1 cellular context compared by ENCODE assay signal in the genomic region with DNA sequence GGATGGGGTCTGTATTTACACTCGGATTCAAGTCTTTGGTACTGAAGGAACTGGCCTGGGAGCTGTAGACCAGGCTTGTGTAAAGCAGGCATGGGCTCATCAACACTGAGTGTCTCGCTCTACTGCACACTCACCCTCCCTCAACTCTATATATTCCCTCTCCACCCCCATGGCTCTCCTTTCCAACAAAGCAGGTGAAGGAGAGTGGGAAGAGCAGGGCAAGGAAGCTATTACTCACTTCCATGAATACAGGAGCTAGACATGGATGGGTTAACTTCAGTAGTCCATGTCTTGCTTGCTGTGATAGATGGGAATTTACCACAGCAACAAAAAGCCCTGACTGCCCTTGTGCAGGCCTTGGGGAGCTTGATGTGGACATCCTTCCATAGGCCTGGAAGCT.
TF ChIP-seq lines count a peak whose summit lies in the region.

No MANE protein-coding gene starts in this region.

TF ChIP-seq in H1, 55 proteins besides CTCF, POLR2A, EP300 and RAD21 (continued from another document):
- TF ChIP-seq JUND (IDR thresholded peaks at IDR 0.05; ENCODE audit: low read length) (no peak), SAP30 (IDR thresholded peaks at IDR 0.05; ENCODE audit: insufficient read depth, insufficient replicate concordance, low read length) (no peak), SP4 (IDR thresholded peaks at IDR 0.05; ENCODE audit: low read length) (no peak), GTF2F1 (IDR thresholded peaks at IDR 0.05; ENCODE audit: borderline replicate concordance, low read depth, low read length) (no peak)
